10 cellular contexts compared by ENCODE assay signal in the genomic region with DNA sequence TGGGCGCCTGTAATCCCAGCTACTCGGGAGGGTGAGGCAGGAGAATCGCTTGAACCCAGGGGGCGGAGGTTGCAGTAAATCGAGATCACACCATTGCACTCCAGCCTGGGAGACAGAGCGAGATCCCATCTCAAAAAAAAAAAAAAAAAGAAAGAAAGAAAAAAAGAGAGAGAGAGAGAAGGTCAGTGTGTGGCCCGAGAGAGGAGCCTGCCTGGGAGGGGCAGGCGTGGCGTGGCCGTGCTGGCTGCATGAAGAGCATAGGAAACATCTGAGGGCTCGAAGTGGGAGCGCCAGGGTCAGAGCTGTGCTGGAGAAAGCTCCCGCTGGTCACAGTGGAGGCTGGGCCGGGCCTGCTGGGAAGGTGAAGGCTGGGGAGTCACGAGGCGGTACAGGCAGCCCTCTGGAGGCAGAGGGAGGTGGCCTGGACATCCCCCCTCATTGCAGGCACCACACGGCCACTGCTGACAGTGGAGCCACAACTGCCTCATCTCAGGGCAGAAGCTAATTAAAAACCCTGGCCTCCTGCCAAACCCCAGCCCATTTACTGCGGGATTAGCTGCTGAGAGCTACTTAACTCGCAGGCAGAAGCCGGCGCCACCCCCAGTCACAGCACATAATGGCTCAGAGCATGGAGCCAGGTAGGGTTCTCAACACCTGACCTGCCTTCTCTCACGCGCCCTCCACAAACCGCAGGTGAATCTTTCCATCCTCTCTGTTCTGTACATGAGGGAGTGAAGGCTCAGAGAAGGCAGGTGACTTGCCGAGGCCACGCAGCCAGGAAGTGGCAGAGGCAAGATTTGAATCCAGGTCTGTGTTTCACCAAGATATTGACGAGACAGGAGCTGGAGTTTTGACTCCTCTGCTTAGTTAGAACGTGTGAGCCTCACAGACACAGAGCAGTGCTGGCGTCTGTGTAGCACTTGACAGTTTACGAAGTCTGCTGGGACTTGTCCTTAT. TPM values are rescaled to one million over a fixed set of nuclear protein-coding genes. Genes with fewer than 3 reads are reported as not detected.
DNase-seq lines count a peak whose midpoint lies in the region; TF ChIP-seq lines count a peak whose summit lies in the region.
"Had no signal": no experiment of that assay in that cellular context is flagged by ENCODE, and none has a peak within 500 bp of the region (broad histone marks: within the 10 kb centered on the region; RNA-seq: fewer than 3 reads in every experiment).

No MANE protein-coding gene starts in this region.

- dilution Hi-C loops in mammary epithelial cell (cut with HindIII; ENCODE audit: low sequenced_read_pairs), result no loop called here

- H2AFZ ChIP-seq in hepatocyte (no peak overlapping the region), mammary epithelial cell (ENCODE audit: low read depth, low read length) (no peak overlapping the region)

- H3K4me3 ChIP-seq in BLaER1, result no peak overlapping the region
- no peak overlapping the region for H3K4me3 ChIP-seq in hepatocyte
- no peak overlapping the region for H3K4me3 ChIP-seq in mammary epithelial cell (replicated peaks in 1 of 3; ENCODE audit: insufficient read depth in 1 of 3, low read depth in 2 of 3, low read length in 3 of 3)

- H3K4me1 ChIP-seq in BLaER1, result peaks cover 57% of the 10 kb centered on the region
- peaks cover 7% of the 10 kb centered on the region for H3K4me1 ChIP-seq in hepatocyte (ENCODE audit: insufficient read depth)
- peaks cover 5% of the 10 kb centered on the region for H3K4me1 ChIP-seq in mammary epithelial cell (ENCODE audit: insufficient read depth, low read length)

- H3K36me3 ChIP-seq in BLaER1, result no peaks in the 10 kb centered on the region
- no peaks in the 10 kb centered on the region for H3K36me3 ChIP-seq in hepatocyte (replicated peaks; ENCODE audit: insufficient read depth, low read depth)
- H3K36me3 ChIP-seq in mammary epithelial cell (ENCODE audit: insufficient read depth, low read length), result no peaks in the 10 kb centered on the region

- intact Hi-C loops in mammary epithelial cell (cut with micrococcal nuclease), result no loop called here

- CTCF ChIA-PET in mammary epithelial cell (lab: Charles Lee; ENCODE audit: low non-redundant PET), result no interaction called here

- H3K9ac ChIP-seq in BLaER1 (no peak overlapping the region), mammary epithelial cell (ENCODE audit: insufficient read depth, low read length) (no peak overlapping the region)

- 64% methylated on average over 28 of the region's 30 CpGs for WGBS in hepatocyte (ENCODE audit: low lambda C conversion rate, missing lambda C conversion rate)
- 83% methylated on average over 19 of the region's 30 CpGs for WGBS in mammary epithelial cell (ENCODE audit: low coverage, missing lambda C conversion rate)

- H3K4me2 ChIP-seq in BLaER1 (peak overlapping the region; percentile 71), hepatocyte (no peak overlapping the region), mammary epithelial cell (ENCODE audit: insufficient read depth, low read depth, low read length) (no peak overlapping the region)

- H3K27me3 ChIP-seq in BLaER1, result no peaks in the 10 kb centered on the region
- H3K27me3 ChIP-seq in hepatocyte, result no peaks in the 10 kb centered on the region
- H3K27me3 ChIP-seq in mammary epithelial cell (ENCODE audit: insufficient read depth, low read length), result no peaks in the 10 kb centered on the region

- no peaks in the 10 kb centered on the region for H3K9me2 ChIP-seq in hepatocyte (replicated peaks; ENCODE audit: insufficient read depth)

- TF ChIP-seq CTCF in hepatocyte (IDR thresholded peaks at IDR 0.05; ENCODE audit: poor library complexity) (no peak), GM13977 (IDR thresholded peaks at IDR 0.05; ENCODE audit: extremely low read depth, insufficient read depth, missing control alignments) (no peak), mammary epithelial cell (conservative IDR thresholded peaks at IDR 0.05 in 1 of 2, IDR thresholded peaks at IDR 0.05 in 1 of 2; ENCODE audit: extremely low read depth in 1 of 2, insufficient read depth in 1 of 2, low read depth in 1 of 2, low read length in 2 of 2) (no peak)

- H3K9me3 ChIP-seq in BLaER1 (no peaks in the 10 kb centered on the region), hepatocyte (ENCODE audit: low read depth) (no peaks in the 10 kb centered on the region), mammary epithelial cell (replicated peaks; ENCODE audit: insufficient read depth, low read length) (no peaks in the 10 kb centered on the region)

- in situ Hi-C loops in GM13977 (cut with MboI; ENCODE audit: low pct_unique_long_range_greater_than_20kb, low sequenced_read_pairs, unreplicated experiment), result no loop called here
- in situ Hi-C loops in mammary epithelial cell (cut with MboI; ENCODE audit: low sequenced_read_pairs in 2 of 2), result no loop called here

- DNase-seq in MV-4-11 (lab: John Stamatoyannopoulos, UW) (peak; percentile 85), NOMO-1 treated with DMSO at 0.1 percent for 48 hours (lab: John Stamatoyannopoulos, UW; ENCODE audit: unreplicated experiment) (peak; percentile 67), hepatocyte (ENCODE audit: low spot score) (peak; percentile 58), GM13977 (ENCODE audit: low spot score) (no peak), mammary epithelial cell (no peak)
- no peak for DNase-seq in stimulated activated naive CD4-positive, alpha-beta T cell (lab: John Stamatoyannopoulos, UW)
- DNase-seq in stimulated activated CD8-positive, alpha-beta memory T cell treated with anti-CD3 and anti-CD28 coated beads, Interleukin-4, amount 100 ng/mL, for 48 hours, result no peak
- DNase-seq: stimulated activated naive CD8-positive, alpha-beta T cell treated with anti-CD3 and anti-CD28 coated beads, Interleukin-15, Interleukin-2, amounts not matched to agents 100 U/mL and 50 U/mL, for 24 hours had no signal

- no TSS peak for BruUV-seq in mammary epithelial cell (replicated peaks; lab: Mats Ljungman, UMichigan)

- H3K27ac ChIP-seq in BLaER1 (no peak overlapping the region), hepatocyte (no peak overlapping the region), mammary epithelial cell (ENCODE audit: insufficient read depth, low read depth, low read length) (no peak overlapping the region)

- H4K20me1 ChIP-seq in BLaER1, result no peaks in the 10 kb centered on the region
- H4K20me1 ChIP-seq in hepatocyte (ENCODE audit: insufficient read depth, poor library complexity, severe bottlenecking), result no peaks in the 10 kb centered on the region
- no peaks in the 10 kb centered on the region for H4K20me1 ChIP-seq in mammary epithelial cell (ENCODE audit: insufficient read depth, low read length)

- H3K79me2 ChIP-seq in hepatocyte, result no peaks in the 10 kb centered on the region
- no peaks in the 10 kb centered on the region for H3K79me2 ChIP-seq in mammary epithelial cell (ENCODE audit: insufficient read depth, low read length)

RNA-seq across cellular contexts. Expression of a gene that starts 32.6 kb away (rescaled TPM):
- total RNA-seq in hepatocyte, result 0.16 and 0.53 TPM in 2 replicates
- 0.15 and 1.0 TPM in 2 replicates for polyA plus RNA-seq in hepatocyte
- under 1 TPM in 1 of 2 donors, not detected in 1; 0.17 TPM for total RNA-seq in mammary epithelial cell
- not detected for polyA plus RNA-seq in mammary epithelial cell
- not detected for polyA minus RNA-seq in mammary epithelial cell
- total RNA-seq: H4 had no signal

Comparison
In these comparisons a context has a peak if more than half of its experiments do, and no peak if none do; other contexts are left out.
1. DNase-seq: peak in MV-4-11 (single experiment), NOMO-1 treated with DMSO at 0.1 percent for 48 hours (single experiment) and hepatocyte (single experiment); none in stimulated activated naive CD4-positive, alpha-beta T cell (0 of 6), stimulated activated CD8-positive, alpha-beta memory T cell treated with anti-CD3 and anti-CD28 coated beads, Interleukin-4, amount 100 ng/mL, for 48 hours (single experiment), GM13977 (single experiment) and mammary epithelial cell (single experiment).